In the genomic region with DNA sequence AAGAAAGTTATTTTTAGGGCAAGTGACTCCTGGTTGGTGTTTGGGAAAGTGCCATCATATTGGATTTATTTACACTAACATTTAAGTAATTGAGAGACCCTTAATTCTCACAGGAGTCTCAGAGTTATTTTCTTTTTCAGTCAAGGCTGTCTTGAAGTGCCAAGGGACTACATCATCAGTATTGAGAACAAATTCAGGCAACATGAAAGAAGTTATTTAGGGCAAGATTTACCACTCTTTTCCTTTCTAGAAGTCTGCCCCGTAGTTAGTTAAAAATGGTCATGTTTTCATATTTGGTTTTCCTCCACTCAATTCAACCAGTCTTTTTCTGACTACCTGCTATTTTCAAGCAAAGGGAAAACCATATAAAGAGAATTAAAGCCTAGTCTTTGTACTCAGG, we compare ENCODE assay signal across 21 cellular contexts. TPM values are rescaled to one million over a fixed set of nuclear protein-coding genes. Genes with fewer than 3 reads are reported as not detected.
DNase-seq lines count a peak whose midpoint lies in the region; ATAC-seq and TF ChIP-seq lines count a peak whose summit lies in the region.
"Had no signal": no experiment of that assay in that cellular context is flagged by ENCODE, and none has a peak within 500 bp of the region (broad histone marks: within the 10 kb centered on the region; RNA-seq: fewer than 3 reads in every experiment).

No MANE protein-coding gene starts in this region.

- H3K4ac ChIP-seq in IMR-90 (ENCODE audit: low read depth, low read length): no peak overlapping the region

- no peak for TF ChIP-seq EP300 in transverse colon (IDR thresholded peaks at IDR 0.05; ENCODE audit: low read depth)

- H3K4me3 ChIP-seq in IMR-90 (ENCODE audit: insufficient read depth, low read depth, low read length): no peak overlapping the region
- H3K4me3 ChIP-seq in adipocyte (ENCODE audit: low read length): no peak overlapping the region
- no peak overlapping the region for H3K4me3 ChIP-seq in neutrophil (ENCODE audit: low read depth in 1 of 2, low read length in 1 of 2)
- H3K4me3 ChIP-seq in transverse colon: no peak overlapping the region
- H3K4me3 ChIP-seq: GM23338, lung had no signal

- no peak overlapping the region for H2BK20ac ChIP-seq in IMR-90 (ENCODE audit: low read depth, low read length)

- CTCF ChIA-PET in IMR-90 (lab: Yijun Ruan, JAX): no interaction called here

- H3K4me1 ChIP-seq in IMR-90 (ENCODE audit: control insufficient read depth, insufficient read depth, low read length) (peaks cover 5% of the 10 kb centered on the region; the same call in 1 of the 2 replicates), adipocyte (ENCODE audit: control insufficient read depth, insufficient read depth, low read length) (peaks cover 51% of the 10 kb centered on the region), neutrophil (ENCODE audit: control insufficient read depth in 1 of 2, insufficient read depth in 1 of 2, low read depth in 1 of 2, low read length in 1 of 2) (peaks cover 36 to 38% of the 10 kb centered on the region in 2 experiments), transverse colon (peaks cover 0 to 18% (median 12%) of the 10 kb centered on the region in 4 donors)

- peaks cover 14 to 43% of the 10 kb centered on the region in 2 experiments for H3K79me1 ChIP-seq in IMR-90 (ENCODE audit: low read depth in 1 of 2, low read length in 2 of 2)

- H3K9ac ChIP-seq in IMR-90 (ENCODE audit: low read depth, low read length) (no peak overlapping the region), adipocyte (ENCODE audit: low read length) (peak overlapping the region; percentile 48)

- no peak for TF ChIP-seq POLR2A in IMR-90 (IDR thresholded peaks at IDR 0.05; ENCODE audit: low read depth, low read length)
- no peak for TF ChIP-seq POLR2A in transverse colon (IDR thresholded peaks at IDR 0.05)

- no peak overlapping the region for H3K4me3 Mint-ChIP-seq in T-helper 2 cell treated with Interferon-gamma antibody and Interleukin-4, amounts not matched to agents 5 μg/mL and 100 μg/mL, for 36 hours
- H3K4me3 Mint-ChIP-seq: activated CD8-positive, alpha-beta memory T cell treated with anti-CD3 and anti-CD28 coated beads, Interleukin-2, amount 10 ng/mL, durations not matched to agents 7 days and 5 days; GM23338; WTC11 had no signal

- no peaks in the 10 kb centered on the region for H3K9me3 Mint-ChIP-seq in T-helper 2 cell treated with Interferon-gamma antibody and Interleukin-4, amounts not matched to agents 5 μg/mL and 100 μg/mL, for 36 hours
- H3K9me3 Mint-ChIP-seq: GM23338, WTC11 had no signal

- no peak for DNase-seq in T-helper 2 cell treated with Interferon-gamma antibody and Interleukin-4, amounts not matched to agents 5 μg/mL and 100 μg/mL, for 36 hours (ENCODE audit: low spot score)
- DNase-seq in T-helper 2 cell (no peak), IMR-90 (no peak), adipocyte (ENCODE audit: low read depth) (no peak), transverse colon (no peak)
- DNase-seq: 8988T; activated CD8-positive, alpha-beta memory T cell treated with anti-CD3 and anti-CD28 coated beads, Interleukin-2, amount 10 ng/mL, durations not matched to agents 7 days and 5 days; activated gamma-delta T cell treated with Interleukin-2 at 50 U/mL for 16 hours; hippocampal formation; kidney; NCI-H1105 treated with DMSO at 0.1 percent for 48 hours; NCI-H526 had no signal

- no peak for TF ChIP-seq RAD21 in IMR-90 (IDR thresholded peaks at IDR 0.05; ENCODE audit: low read length)

- H2BK5ac ChIP-seq in IMR-90 (ENCODE audit: low read depth, low read length, poor library complexity, severe bottlenecking): peak overlapping the region; percentile 11

- no peak overlapping the region for H2AK9ac ChIP-seq in IMR-90 (replicated peaks; ENCODE audit: low read depth, low read length, poor library complexity)

- no peaks in the 10 kb centered on the region for H3K27me3 Mint-ChIP-seq in T-helper 2 cell treated with Interferon-gamma antibody and Interleukin-4, amounts not matched to agents 5 μg/mL and 100 μg/mL, for 36 hours (ENCODE audit: low read depth)
- H3K27me3 Mint-ChIP-seq: activated CD8-positive, alpha-beta memory T cell treated with anti-CD3 and anti-CD28 coated beads, Interleukin-2, amount 10 ng/mL, durations not matched to agents 7 days and 5 days had no signal

- no peaks in the 10 kb centered on the region for H3K9me3 ChIP-seq in IMR-90 (ENCODE audit: control insufficient read depth, insufficient read depth, low read length)
- H3K9me3 ChIP-seq in adipocyte (ENCODE audit: control insufficient read depth, low read length): no peaks in the 10 kb centered on the region
- no peaks in the 10 kb centered on the region for H3K9me3 ChIP-seq in neutrophil
- H3K9me3 ChIP-seq in transverse colon: no peaks in the 10 kb centered on the region

- no peak overlapping the region; the same call in 2 of the 3 replicates for H2BK15ac ChIP-seq in IMR-90 (ENCODE audit: low read depth, low read length)

- ATAC-seq in IMR-90 (ENCODE audit: low read depth): no peak
- ATAC-seq in HG02759 (IDR thresholded peaks at IDR 0.05; ENCODE audit: unreplicated experiment): no peak
- ATAC-seq in HG02852 (IDR thresholded peaks at IDR 0.05; ENCODE audit: unreplicated experiment): no peak
- ATAC-seq: activated CD8-positive, alpha-beta memory T cell treated with anti-CD3 and anti-CD28 coated beads, Interleukin-2, amount 10 ng/mL, durations not matched to agents 7 days and 5 days; GM23338; Right ventricle myocardium inferior; WTC11 had no signal

- no CpG with 5 or more reads among the region's 1 CpG for WGBS in IMR-90 (ENCODE audit: extremely low coverage in 2 of 2, insufficient read length in 1 of 2), 2 experiments
- 55 to 87% methylated on average over 1 of the region's 1 CpG for WGBS in transverse colon (ENCODE audit: low coverage in 1 of 2), 2 donors

- H3K36me3 ChIP-seq in IMR-90 (ENCODE audit: control insufficient read depth, insufficient read depth, low read length) (peaks cover 25% of the 10 kb centered on the region), adipocyte (ENCODE audit: control insufficient read depth, insufficient read depth, low read length, severe bottlenecking) (peaks cover 45% of the 10 kb centered on the region), neutrophil (peaks cover 32% of the 10 kb centered on the region), transverse colon (peaks cover 0 to 51% (median 9%) of the 10 kb centered on the region in 4 donors)
- H3K36me3 ChIP-seq: brain microvascular endothelial cell had no signal

- H3K4me1 Mint-ChIP-seq in T-helper 2 cell treated with Interferon-gamma antibody and Interleukin-4, amounts not matched to agents 5 μg/mL and 100 μg/mL, for 36 hours (ENCODE audit: low read depth): peaks cover 36% of the 10 kb centered on the region

- in situ Hi-C loops in IMR-90 (cut with MboI; ENCODE audit: low sequenced_read_pairs): no loop called here
- in situ Hi-C loops in transverse colon (cut with MboI; ENCODE audit: low pct_ligation_motif_present in 1 of 4, low pct_unique_long_range_greater_than_20kb in 1 of 4, low sequenced_read_pairs in 3 of 4): loop anchor here in 3 of 4 donors (25.0 kb wide), 1 partner anchor 347 kb away; no protein-coding TSS in a partner anchor

- no TSS peak for BruUV-seq in IMR-90 (replicated peaks; lab: Mats Ljungman, UMichigan)

- no peak overlapping the region for H2AFZ ChIP-seq in IMR-90 (replicated peaks; ENCODE audit: low read length, poor library complexity)
- H2AFZ ChIP-seq: GM23338 had no signal

- dilution Hi-C loops in IMR-90 (cut with HindIII; ENCODE audit: low sequenced_read_pairs, unreplicated experiment): no loop called here

- H3K14ac ChIP-seq in IMR-90 (replicated peaks; ENCODE audit: low read depth, low read length): no peak overlapping the region

- H4K8ac ChIP-seq in IMR-90 (ENCODE audit: low read depth in 2 of 2, low read length in 2 of 2): no peak overlapping the region

- no peak overlapping the region for H3K56ac ChIP-seq in IMR-90 (ENCODE audit: extremely low read depth, insufficient read depth, low read length)

- H3K27ac ChIP-seq in IMR-90 (ENCODE audit: insufficient read depth, low read length) (no peak overlapping the region), neutrophil (peak overlapping the region; percentile 5), transverse colon (no peak overlapping the region)
- H3K27ac ChIP-seq: brain microvascular endothelial cell had no signal

- H4K20me1 ChIP-seq in IMR-90 (ENCODE audit: insufficient read depth, low read length): peaks cover 6% of the 10 kb centered on the region; the same call in 1 of the 2 replicates

- H3K4me2 ChIP-seq in IMR-90 (ENCODE audit: low read depth, low read length): no peak overlapping the region
- H3K4me2 ChIP-seq: GM23338 had no signal

- H4K91ac ChIP-seq in IMR-90 (ENCODE audit: insufficient read depth, low read depth, low read length): no peak overlapping the region

- no peak overlapping the region for H3K23ac ChIP-seq in IMR-90 (ENCODE audit: low read depth, low read length)

- peaks cover 8% of the 10 kb centered on the region for H3K9me1 ChIP-seq in IMR-90 (ENCODE audit: insufficient read depth, low read length)

- H2BK120ac ChIP-seq in IMR-90 (ENCODE audit: low read depth, low read length): no peak overlapping the region

- intact Hi-C loops in IMR-90 (cut with micrococcal nuclease) (no loop called here), transverse colon (cut with DNase I; ENCODE audit: low total_unique reads) (no loop called here)

- peak overlapping the region; percentile 24 for H3K27ac Mint-ChIP-seq in T-helper 2 cell treated with Interferon-gamma antibody and Interleukin-4, amounts not matched to agents 5 μg/mL and 100 μg/mL, for 36 hours
- H3K27ac Mint-ChIP-seq: activated CD8-positive, alpha-beta memory T cell treated with anti-CD3 and anti-CD28 coated beads, Interleukin-2, amount 10 ng/mL, durations not matched to agents 7 days and 5 days; GM23338; WTC11 had no signal

- H3K18ac ChIP-seq in IMR-90 (ENCODE audit: low read depth, low read length): no peak overlapping the region

- H3K36me3 Mint-ChIP-seq in T-helper 2 cell treated with Interferon-gamma antibody and Interleukin-4, amounts not matched to agents 5 μg/mL and 100 μg/mL, for 36 hours (ENCODE audit: low read depth): peaks cover 51% of the 10 kb centered on the region

- POLR2A ChIA-PET in IMR-90 (lab: Charles Lee; ENCODE audit: unreplicated experiment): no interaction called here

- no peaks in the 10 kb centered on the region for H3K27me3 ChIP-seq in IMR-90 (ENCODE audit: control insufficient read depth, insufficient read depth, low read length)
- no peaks in the 10 kb centered on the region for H3K27me3 ChIP-seq in adipocyte (replicated peaks; ENCODE audit: control insufficient read depth, insufficient read depth, low read length)
- no peaks in the 10 kb centered on the region for H3K27me3 ChIP-seq in neutrophil
- no peaks in the 10 kb centered on the region for H3K27me3 ChIP-seq in transverse colon
- H3K27me3 ChIP-seq: brain microvascular endothelial cell, foreskin keratinocyte had no signal

- no peak overlapping the region for H2AK5ac ChIP-seq in IMR-90 (ENCODE audit: low read depth, low read length)

- TF ChIP-seq CTCF in IMR-90 (conservative IDR thresholded peaks at IDR 0.05; ENCODE audit: low read depth, low read length): no peak
- no peak for TF ChIP-seq CTCF in neutrophil (IDR thresholded peaks at IDR 0.05)
- TF ChIP-seq CTCF in transverse colon (IDR thresholded peaks at IDR 0.05): no peak

- no peak overlapping the region for H4K5ac ChIP-seq in IMR-90 (ENCODE audit: low read depth, low read length)

RNA-seq across cellular contexts. Expression of gene B4GALT4, which starts 6.1 kb away (rescaled TPM):
- 30.3 and 30.6 TPM in 2 replicates for total RNA-seq in IMR-90 (2012; rRNA removed)
- polyA plus RNA-seq in IMR-90 (2012; rRNA removed): 23.0 and 27.0 TPM in 2 replicates
- polyA plus RNA-seq in IMR-90 (2012; cell fraction: cytosol; rRNA removed): 7.5 and 10.5 TPM in 2 replicates
- polyA plus RNA-seq in IMR-90 (2012; cell fraction: nucleus; rRNA removed; ENCODE audit: low replicate concordance): 5.1 and 22.2 TPM in 2 replicates
- 10 to 100 TPM; 27.7 to 54.2 (median 52.0) TPM for total RNA-seq in transverse colon

RNA-seq across cellular contexts. Expression of gene ARHGAP31, which starts 59.6 kb away (rescaled TPM):
- total RNA-seq in IMR-90 (2012; rRNA removed) (6.6 and 7.5 TPM in 2 replicates), transverse colon (10 to 100 TPM in 2 of 4 donors, 1 to 10 TPM in 2; 6.7 to 68.5 (median 9.6) TPM)
- polyA plus RNA-seq in IMR-90 (2012; rRNA removed): 7.7 and 8.3 TPM in 2 replicates
- polyA plus RNA-seq in IMR-90 (2012; cell fraction: cytosol; rRNA removed): 2.2 and 2.4 TPM in 2 replicates
- polyA plus RNA-seq in IMR-90 (2012; cell fraction: nucleus; rRNA removed; ENCODE audit: low replicate concordance): 2.2 and 3.0 TPM in 2 replicates
